In the genomic region with DNA sequence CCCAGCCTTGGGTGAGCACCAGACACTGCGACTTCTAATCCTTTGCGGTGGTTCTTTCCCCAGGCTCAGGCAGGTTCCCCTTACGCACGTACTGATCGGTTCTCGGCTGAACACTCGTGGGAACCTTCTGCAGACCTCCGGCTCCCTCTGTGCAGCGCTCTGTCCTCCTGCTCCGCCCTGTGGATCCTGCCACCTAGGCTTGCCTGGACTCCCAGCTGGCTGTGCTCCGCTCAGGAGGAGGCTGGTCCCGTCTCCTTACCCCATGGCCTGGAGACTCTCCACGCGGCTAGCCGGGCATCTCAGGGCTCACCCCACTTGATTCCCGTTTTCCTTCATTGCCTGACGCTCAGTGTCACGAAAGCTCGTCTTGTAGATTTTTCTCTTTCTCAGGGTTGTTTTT, we compare ENCODE assay signal across 15 cellular contexts. TPM values are rescaled to one million over a fixed set of nuclear protein-coding genes. Genes with fewer than 3 reads are reported as not detected.
A peak's percentile ranks its signal among the peaks of the same experiment; 100 is the strongest.
DNase-seq lines count a peak whose midpoint lies in the region; TF ChIP-seq lines count a peak whose summit lies in the region.
"Had no signal": no experiment of that assay in that cellular context is flagged by ENCODE, and none has a peak within 500 bp of the region (broad histone marks: within the 10 kb centered on the region; RNA-seq: fewer than 3 reads in every experiment).

No MANE protein-coding gene starts in this region.

- no peaks in the 10 kb centered on the region for H3K79me1 ChIP-seq in neuronal stem cell (ENCODE audit: low read depth, low read length)

- H3K27me3 ChIP-seq in neuronal stem cell (ENCODE audit: control insufficient read depth in 3 of 3, insufficient read depth in 3 of 3, low read depth in 1 of 3, low read length in 3 of 3), result peaks cover 0 to 27% (median 0%) of the 10 kb centered on the region in 3 experiments

- no peak overlapping the region for H3K4ac ChIP-seq in neuronal stem cell (ENCODE audit: low read length)

- H2BK15ac ChIP-seq in neuronal stem cell (ENCODE audit: low read length), result no peak overlapping the region

- WGBS in neuronal stem cell (ENCODE audit: extremely low coverage in 2 of 2, insufficient read length in 2 of 2, insufficient replicate concordance in 1 of 2), 2 donors, result no CpG with 5 or more reads among the region's 19 CpGs

- peak overlapping the region; percentile 53 for H3K18ac ChIP-seq in neuronal stem cell (ENCODE audit: low read length)

- no peak for TF ChIP-seq CTCF in coronary artery (IDR thresholded peaks at IDR 0.05)

- H3K4me2 ChIP-seq in neuronal stem cell (ENCODE audit: insufficient read depth, low read length, poor library complexity, severe bottlenecking), result no peak overlapping the region
- H3K4me2 ChIP-seq: KMS-11 had no signal

- no peak overlapping the region for H2BK12ac ChIP-seq in neuronal stem cell (ENCODE audit: low read length)

- H2BK120ac ChIP-seq in neuronal stem cell (ENCODE audit: low read depth, low read length), result no peak overlapping the region

- no peak overlapping the region for H3K4me3 ChIP-seq in coronary artery
- H3K4me3 ChIP-seq in neuronal stem cell (ENCODE audit: low read length in 2 of 2), result no peak overlapping the region
- H3K4me3 ChIP-seq: GM12878 had no signal

- no peak overlapping the region for H2AFZ ChIP-seq in neuronal stem cell (ENCODE audit: low read length)

- H3K9ac ChIP-seq in neuronal stem cell (ENCODE audit: low read depth, low read length, poor library complexity), result no peak overlapping the region
- H3K9ac ChIP-seq: KMS-11 had no signal

- no peaks in the 10 kb centered on the region for H3K36me3 ChIP-seq in neuronal stem cell (replicated peaks in 1 of 2; ENCODE audit: control insufficient read depth in 2 of 2, insufficient read depth in 2 of 2, low read length in 2 of 2)

- no peak overlapping the region for H4K91ac ChIP-seq in neuronal stem cell (ENCODE audit: low read depth, low read length, poor library complexity)

- peak; percentile 29 for DNase-seq in activated CD8-positive, alpha-beta memory T cell treated with anti-CD3 and anti-CD28 coated beads, Interleukin-2, amount 50 U/mL, for 48 hours
- no peak for DNase-seq in activated CD8-positive, alpha-beta memory T cell treated with anti-CD3 and anti-CD28 coated beads for 24 hours
- DNase-seq in coronary artery (ENCODE audit: low spot score) (peak; percentile 40), neuronal stem cell (ENCODE audit: low spot score) (no peak), NCI-H526 treated with DMSO at 0.1 percent for 48 hours (lab: John Stamatoyannopoulos, UW) (no peak), T-helper 9 cell (no peak), COLO829 (ENCODE audit: low spot score) (no peak), SW 1271 (lab: John Stamatoyannopoulos, UW) (no peak)
- DNase-seq: Calu3; CD8-positive, alpha-beta memory T cell; DMS 273 treated with DMSO at 0.1 percent for 48 hours; DMS79 had no signal

- H3K27ac ChIP-seq in coronary artery (no peak overlapping the region), neuronal stem cell (replicated peaks; ENCODE audit: low read length) (no peak overlapping the region)
- H3K27ac ChIP-seq: 22Rv1, KMS-11 had no signal

- peak overlapping the region; percentile 29 for H3K23ac ChIP-seq in neuronal stem cell (ENCODE audit: low read depth, low read length, poor library complexity)

- no peak overlapping the region for H2BK5ac ChIP-seq in neuronal stem cell (ENCODE audit: low read length)

- no peak overlapping the region for H4K8ac ChIP-seq in neuronal stem cell (ENCODE audit: low read depth, low read length)

- H3K4me1 ChIP-seq in neuronal stem cell (ENCODE audit: control insufficient read depth in 2 of 2, insufficient read depth in 1 of 2, low read depth in 1 of 2, low read length in 2 of 2), result no peaks in the 10 kb centered on the region

- no peak overlapping the region for H3K14ac ChIP-seq in neuronal stem cell (ENCODE audit: low read length)

- H2AK5ac ChIP-seq in neuronal stem cell (ENCODE audit: low read depth, low read length), result no peak overlapping the region

- H3K9me3 ChIP-seq in neuronal stem cell (replicated peaks in 1 of 2; ENCODE audit: control insufficient read depth in 2 of 2, insufficient read depth in 1 of 2, low read depth in 1 of 2, low read length in 2 of 2), result no peaks in the 10 kb centered on the region

RNA-seq across cellular contexts. Expression of gene TNFAIP2, which starts 34.7 kb away (rescaled TPM):
- polyA plus RNA-seq in neuronal stem cell (2013, experiment 1 of 2), result 26.4 TPM
- polyA plus RNA-seq in neuronal stem cell (2013, experiment 2 of 2), result 24.5 TPM
- polyA plus RNA-seq: CD8-positive, alpha-beta memory T cell had no signal

Comparison
In these comparisons a context has a peak if more than half of its experiments do, and no peak if none do; other contexts are left out.
1. DNase-seq: peak in activated CD8-positive, alpha-beta memory T cell treated with anti-CD3 and anti-CD28 coated beads, Interleukin-2, amount 50 U/mL, for 48 hours (single experiment) and coronary artery (single experiment); none in activated CD8-positive, alpha-beta memory T cell treated with anti-CD3 and anti-CD28 coated beads for 24 hours (single experiment), neuronal stem cell (single experiment), NCI-H526 treated with DMSO at 0.1 percent for 48 hours (single experiment), T-helper 9 cell (single experiment), COLO829 (single experiment) and SW 1271 (0 of 2).